In the genomic region with DNA sequence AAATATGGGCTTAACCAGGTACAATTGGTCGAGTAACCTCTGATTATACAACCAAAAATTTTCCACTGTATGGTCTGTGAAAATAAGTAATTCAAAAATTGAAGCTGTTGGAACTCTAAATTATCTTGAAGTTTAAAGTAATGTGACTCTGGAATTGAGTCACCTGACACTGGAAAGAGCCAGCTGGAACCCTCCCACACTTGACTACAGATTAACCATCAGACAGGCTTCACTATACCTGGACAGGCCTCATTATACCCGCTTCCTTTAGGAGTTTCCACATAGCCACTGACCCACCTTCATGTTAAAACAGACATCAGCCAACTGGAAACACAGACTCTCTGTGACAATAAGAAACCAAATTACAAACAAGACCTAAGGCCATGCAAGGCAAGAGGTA, we compare ENCODE assay signal across 11 cellular contexts. TPM values are rescaled to one million over a fixed set of nuclear protein-coding genes. Genes with fewer than 3 reads are reported as not detected.
DNase-seq lines count a peak whose midpoint lies in the region; ATAC-seq and TF ChIP-seq lines count a peak whose summit lies in the region.
"Had no signal": no experiment of that assay in that cellular context is flagged by ENCODE, and none has a peak within 500 bp of the region (broad histone marks: within the 10 kb centered on the region; RNA-seq: fewer than 3 reads in every experiment).

No MANE protein-coding gene starts in this region.

- ATAC-seq in GM23338 (no peak), GM21737 (IDR thresholded peaks at IDR 0.05; ENCODE audit: unreplicated experiment) (no peak)

- no peaks in the 10 kb centered on the region for H3K79me2 ChIP-seq in GM23338 (replicated peaks; ENCODE audit: insufficient read depth)

- H3K36me3 ChIP-seq in GM23338 (ENCODE audit: insufficient read depth) = peaks cover 9% of the 10 kb centered on the region; the same call in 1 of the 2 replicates
- peaks cover 9% of the 10 kb centered on the region for H3K36me3 ChIP-seq in WERI-Rb-1

- no peaks in the 10 kb centered on the region for H3K4me1 Mint-ChIP-seq in GM23338
- H3K4me1 Mint-ChIP-seq in glutamatergic neuron (ENCODE audit: low read depth, unreplicated experiment) = peaks cover 4% of the 10 kb centered on the region
- H3K4me1 Mint-ChIP-seq in progenitor cell of endocrine pancreas (ENCODE audit: low read depth) = peaks cover 8% of the 10 kb centered on the region

- peaks cover 89% of the 10 kb centered on the region for H3K9me3 Mint-ChIP-seq in GM23338
- H3K9me3 Mint-ChIP-seq in glutamatergic neuron (ENCODE audit: unreplicated experiment) = peaks cover 2% of the 10 kb centered on the region
- peaks cover 18% of the 10 kb centered on the region for H3K9me3 Mint-ChIP-seq in progenitor cell of endocrine pancreas (ENCODE audit: low read depth)

- H3K4me3 ChIP-seq in GM23338 (no peak overlapping the region), WERI-Rb-1 (ENCODE audit: low read depth, low read length) (peak overlapping the region; percentile 98; the same call in 1 of the 2 replicates)

- DNase-seq in GM23338 (ENCODE audit: low spot score) = no peak
- DNase-seq in WERI-Rb-1 = no peak
- no peak for DNase-seq in glutamatergic neuron
- no peak for DNase-seq in progenitor cell of endocrine pancreas (ENCODE audit: low spot score, unreplicated experiment)
- DNase-seq in amniotic stem cell (lab: John Stamatoyannopoulos, UW) = no peak
- DNase-seq in A172 (ENCODE audit: low spot score) = no peak
- DNase-seq in inferior parietal cortex (ENCODE audit: extremely low spot score) = no peak
- DNase-seq: activated naive CD4-positive, alpha-beta T cell treated with Interleukin-2 at 50 U/mL for 16 hours; NCI-H1930; stimulated activated CD4-positive, alpha-beta T cell treated with anti-CD3 and anti-CD28 coated beads, Interleukin-1b, Interleukin-23, amount 100 ng/mL, for 48 hours had no signal

- peaks cover 16% of the 10 kb centered on the region for H3K27me3 ChIP-seq in GM23338 (ENCODE audit: insufficient read depth)
- H3K27me3 ChIP-seq in WERI-Rb-1 (ENCODE audit: insufficient read depth, low read depth, severe bottlenecking) = no peaks in the 10 kb centered on the region

- no peaks in the 10 kb centered on the region for H3K9me2 ChIP-seq in GM23338 (ENCODE audit: insufficient read depth)

- H3K27me3 Mint-ChIP-seq in GM23338 (ENCODE audit: insufficient read depth, low read depth, poor library complexity) = peaks cover 2% of the 10 kb centered on the region
- no peaks in the 10 kb centered on the region for H3K27me3 Mint-ChIP-seq in glutamatergic neuron (ENCODE audit: unreplicated experiment)
- H3K27me3 Mint-ChIP-seq in progenitor cell of endocrine pancreas = no peaks in the 10 kb centered on the region

- H3K36me3 Mint-ChIP-seq in GM23338 (ENCODE audit: low read depth) (peaks cover 41% of the 10 kb centered on the region; the same call in 2 of the 3 replicates), glutamatergic neuron (ENCODE audit: unreplicated experiment) (peaks cover 11% of the 10 kb centered on the region), progenitor cell of endocrine pancreas (ENCODE audit: insufficient read depth) (peaks cover 43% of the 10 kb centered on the region)

- H3K27ac ChIP-seq in GM23338 (ENCODE audit: low read depth) = no peak overlapping the region
- no peak overlapping the region for H3K27ac ChIP-seq in WERI-Rb-1

- H3K9me3 ChIP-seq in WERI-Rb-1 (ENCODE audit: severe bottlenecking) = no peaks in the 10 kb centered on the region

- TF ChIP-seq CTCF in GM23338 (conservative IDR thresholded peaks at IDR 0.05; ENCODE audit: low read depth in 2 of 2) (no peak), WERI-Rb-1 (IDR thresholded peaks at IDR 0.05; ENCODE audit: low read depth, low read length) (no peak), glutamatergic neuron (IDR thresholded peaks at IDR 0.05; ENCODE audit: partially characterized antibody, unreplicated experiment) (no peak), progenitor cell of endocrine pancreas (IDR thresholded peaks at IDR 0.05; ENCODE audit: unreplicated experiment) (no peak)

- peaks cover 31% of the 10 kb centered on the region for H4K20me1 ChIP-seq in GM23338 (replicated peaks; ENCODE audit: insufficient read depth)

- no peak overlapping the region for H3K4me3 Mint-ChIP-seq in GM23338
- peak overlapping the region; percentile 84 for H3K4me3 Mint-ChIP-seq in glutamatergic neuron (ENCODE audit: unreplicated experiment)
- H3K4me3 Mint-ChIP-seq in progenitor cell of endocrine pancreas (ENCODE audit: low read depth) = peak overlapping the region; percentile 90

- H3F3A ChIP-seq in GM23338 (replicated peaks; ENCODE audit: low read depth) = 0 out of 2 replicates have a peak, but pooled peaks cover 6% of the 10 kb centered on the region

- H3K27ac Mint-ChIP-seq in GM23338 = no peak overlapping the region
- H3K27ac Mint-ChIP-seq in glutamatergic neuron (ENCODE audit: unreplicated experiment) = no peak overlapping the region
- H3K27ac Mint-ChIP-seq in progenitor cell of endocrine pancreas = peak overlapping the region; percentile 76

- no peak overlapping the region for H2AFZ ChIP-seq in GM23338

- peaks cover 21% of the 10 kb centered on the region for H3K4me1 ChIP-seq in GM23338 (ENCODE audit: insufficient read depth)

- peak overlapping the region; percentile 80; the same call in 1 of the 2 replicates for H3K4me2 ChIP-seq in GM23338

TF ChIP-seq in GM23338, 12 proteins besides CTCF, POLR2A, EP300 and RAD21 (continues in another document):
- TF ChIP-seq CREB1 (CRISPR knock-in tag; IDR thresholded peaks at IDR 0.05; ENCODE audit: low read depth) (no peak), ZNF114 (CRISPR knock-in tag; IDR thresholded peaks at IDR 0.05) (no peak)

RNA-seq across cellular contexts. Expression of a gene that starts 1.3 kb away (rescaled TPM):
- 2.0 and 9.8 TPM in 2 replicates for total RNA-seq in GM23338 (2014; rRNA removed; shearing (Covaris generic))
- 3.4 and 4.1 TPM in 2 replicates for polyA plus RNA-seq in GM23338 (2016; fragmentation: Nextera tagmentation; extraction: Ambion mirVana)
- total RNA-seq in glutamatergic neuron (ENCODE audit: unreplicated experiment) = 4.5 TPM
- total RNA-seq in progenitor cell of endocrine pancreas = 9.1 and 10.7 TPM in 2 replicates
- total RNA-seq in A172 (2014; rRNA removed; shearing (Covaris generic)) = 7.2 and 11.3 TPM in 2 replicates

RNA-seq across cellular contexts. Expression of a gene that starts 18.6 kb away (rescaled TPM):
- 16.4 and 18.6 TPM in 2 replicates for total RNA-seq in GM23338 (2014; rRNA removed; shearing (Covaris generic))
- polyA plus RNA-seq in GM23338 (2016; fragmentation: Nextera tagmentation; extraction: Ambion mirVana) = 7.5 and 8.7 TPM in 2 replicates
- total RNA-seq in glutamatergic neuron (ENCODE audit: unreplicated experiment) (1.6 TPM), progenitor cell of endocrine pancreas (2.2 and 2.9 TPM in 2 replicates)
- 0.38 TPM in 1 of 2 replicates, not detected in the other for total RNA-seq in A172 (2014; rRNA removed; shearing (Covaris generic))

RNA-seq across cellular contexts. Expression of a gene that starts 30.3 kb away (rescaled TPM):
- 9.7 and 10.5 TPM in 2 replicates for total RNA-seq in GM23338 (2014; rRNA removed; shearing (Covaris generic))
- polyA plus RNA-seq in GM23338 (2016; fragmentation: Nextera tagmentation; extraction: Ambion mirVana) = 1.8 and 2.1 TPM in 2 replicates
- 22.2 TPM for total RNA-seq in glutamatergic neuron (ENCODE audit: unreplicated experiment)
- 12.7 and 13.4 TPM in 2 replicates for total RNA-seq in progenitor cell of endocrine pancreas
- total RNA-seq in A172 (2014; rRNA removed; shearing (Covaris generic)) = 0.12 TPM in 1 of 2 replicates, not detected in the other
